Comparison of ENCODE assay signal across 33 cellular contexts in genomic region chr22:27716074-27716473, GRCh38.
"Had no signal": no experiment of that assay in that cellular context is flagged by ENCODE, and none has a peak within 500 bp of the region (broad histone marks: within the 10 kb centered on the region; RNA-seq: fewer than 3 reads in every experiment).

No MANE protein-coding gene starts in this region.

- H3K27ac ChIP-seq: ascending aorta, breast epithelium, coronary artery, WERI-Rb-1 had no signal

- H3K27ac Mint-ChIP-seq: activated CD4-positive, alpha-beta memory T cell treated with anti-CD3 and anti-CD28 coated beads for 36 hours; activated CD4-positive, alpha-beta T cell treated with anti-CD3 and anti-CD28 coated beads for 36 hours; activated CD4-positive, alpha-beta T cell treated with anti-CD3 and anti-CD28 coated beads, Interleukin-2, amount 10 ng/mL, durations not matched to agents 24 days and 14 days; activated CD8-positive, alpha-beta memory T cell treated with anti-CD3 and anti-CD28 coated beads, Interleukin-2, amount 10 ng/mL, durations not matched to agents 7 days and 5 days; activated CD8-positive, alpha-beta T cell treated with anti-CD3 and anti-CD28 coated beads, Interleukin-2, amount 10 ng/mL, durations not matched to agents 7 days and 5 days; activated naive CD4-positive, alpha-beta T cell treated with anti-CD3 and anti-CD28 coated beads for 36 hours; activated naive CD4-positive, alpha-beta T cell treated with anti-CD3 and anti-CD28 coated beads, Interleukin-2, amount 50 U/mL, for 24 hours; activated naive CD8-positive, alpha-beta T cell treated with anti-CD3 and anti-CD28 coated beads, Interleukin-2, amount 10 ng/mL, durations not matched to agents 7 days and 5 days; activated T-helper 1 cell treated with anti-CD3 and anti-CD28 coated beads, Interleukin-12 subunit alpha, Interleukin-12 subunit beta, Interleukin-2, Interleukin-4 antibody, amounts not matched to agents 30 ng/mL and 10 ng/mL and 1 ng/mL, durations not matched to agents 14 hours and 24 hours and 36 hours; activated T-helper 2 cell treated with anti-CD3 and anti-CD28 coated beads, Interferon-gamma antibody, Interleukin-2, Interleukin-4, amounts not matched to agents 10 μg/mL and 5 μg/mL and 100 μg/mL, durations not matched to agents 14 hours and 24 hours and 36 hours; endodermal cell; T-helper 17 cell; T-helper 2 cell treated with Interferon-gamma antibody and Interleukin-4, amounts not matched to agents 5 μg/mL and 100 μg/mL, for 36 hours had no signal

- H3K36me3 Mint-ChIP-seq: activated CD4-positive, alpha-beta memory T cell treated with anti-CD3 and anti-CD28 coated beads for 36 hours; activated CD8-positive, alpha-beta memory T cell treated with anti-CD3 and anti-CD28 coated beads, Interleukin-2, amount 10 ng/mL, durations not matched to agents 7 days and 5 days; activated naive CD4-positive, alpha-beta T cell treated with anti-CD3 and anti-CD28 coated beads, Interleukin-2, amount 50 U/mL, for 24 hours; activated naive CD8-positive, alpha-beta T cell treated with anti-CD3 and anti-CD28 coated beads, Interleukin-2, amount 10 ng/mL, durations not matched to agents 7 days and 5 days; brain had no signal

- H3K4me3 Mint-ChIP-seq: activated CD4-positive, alpha-beta memory T cell treated with anti-CD3 and anti-CD28 coated beads for 36 hours; activated CD4-positive, alpha-beta T cell treated with anti-CD3 and anti-CD28 coated beads for 36 hours; activated CD4-positive, alpha-beta T cell treated with anti-CD3 and anti-CD28 coated beads, Interleukin-2, amount 10 ng/mL, durations not matched to agents 24 days and 14 days; activated CD8-positive, alpha-beta memory T cell treated with anti-CD3 and anti-CD28 coated beads, Interleukin-2, amount 10 ng/mL, durations not matched to agents 7 days and 5 days; activated CD8-positive, alpha-beta T cell treated with anti-CD3 and anti-CD28 coated beads, Interleukin-2, amount 10 ng/mL, durations not matched to agents 7 days and 5 days; activated naive CD4-positive, alpha-beta T cell treated with anti-CD3 and anti-CD28 coated beads for 36 hours; activated naive CD4-positive, alpha-beta T cell treated with anti-CD3 and anti-CD28 coated beads, Interleukin-2, amount 50 U/mL, for 24 hours; activated naive CD8-positive, alpha-beta T cell treated with anti-CD3 and anti-CD28 coated beads, Interleukin-2, amount 10 ng/mL, durations not matched to agents 7 days and 5 days; activated T-helper 1 cell treated with anti-CD3 and anti-CD28 coated beads, Interleukin-12 subunit alpha, Interleukin-12 subunit beta, Interleukin-2, Interleukin-4 antibody, amounts not matched to agents 30 ng/mL and 10 ng/mL and 1 ng/mL, durations not matched to agents 14 hours and 24 hours and 36 hours; brain; central memory CD8-positive, alpha-beta T cell; dendritic cell treated with granulocyte-macrophage colony-stimulating factor and Interleukin-4, amounts not matched to agents 40 ng/mL and 50 ng/mL, for 4 days; endodermal cell; T-helper 17 cell; T-helper 2 cell treated with Interferon-gamma antibody and Interleukin-4, amounts not matched to agents 5 μg/mL and 100 μg/mL, for 36 hours had no signal

- H3K9me3 Mint-ChIP-seq: activated CD4-positive, alpha-beta T cell treated with anti-CD3 and anti-CD28 coated beads, Interleukin-2, amount 10 ng/mL, durations not matched to agents 24 days and 14 days; activated naive CD4-positive, alpha-beta T cell treated with anti-CD3 and anti-CD28 coated beads for 36 hours; activated naive CD4-positive, alpha-beta T cell treated with anti-CD3 and anti-CD28 coated beads, Interleukin-2, amount 50 U/mL, for 24 hours; activated naive CD8-positive, alpha-beta T cell treated with anti-CD3 and anti-CD28 coated beads, Interleukin-2, amount 10 ng/mL, durations not matched to agents 7 days and 5 days; activated T-helper 1 cell treated with anti-CD3 and anti-CD28 coated beads, Interleukin-12 subunit alpha, Interleukin-12 subunit beta, Interleukin-2, Interleukin-4 antibody, amounts not matched to agents 30 ng/mL and 10 ng/mL and 1 ng/mL, durations not matched to agents 14 hours and 24 hours and 36 hours; activated T-helper 2 cell treated with anti-CD3 and anti-CD28 coated beads, Interferon-gamma antibody, Interleukin-2, Interleukin-4, amounts not matched to agents 10 μg/mL and 5 μg/mL and 100 μg/mL, durations not matched to agents 14 hours and 24 hours and 36 hours; central memory CD8-positive, alpha-beta T cell; dendritic cell treated with granulocyte-macrophage colony-stimulating factor and Interleukin-4, amounts not matched to agents 40 ng/mL and 50 ng/mL, for 4 days; T-helper 2 cell treated with Interferon-gamma antibody and Interleukin-4, amounts not matched to agents 5 μg/mL and 100 μg/mL, for 36 hours had no signal

- H3K4me3 ChIP-seq: ascending aorta, breast epithelium, coronary artery had no signal

- H3K9me3 ChIP-seq: ascending aorta had no signal

- DNase-seq: activated CD4-positive, alpha-beta memory T cell treated with anti-CD3 and anti-CD28 coated beads for 36 hours; activated CD4-positive, alpha-beta T cell treated with anti-CD3 and anti-CD28 coated beads for 36 hours; activated CD4-positive, alpha-beta T cell treated with anti-CD3 and anti-CD28 coated beads, Interleukin-2, amount 10 ng/mL, durations not matched to agents 24 days and 14 days; activated CD4-positive, CD25-positive, alpha-beta regulatory T cell; activated CD4-positive, CD25-positive, alpha-beta regulatory T cell treated with anti-CD3 and anti-CD28 coated beads, Interleukin-2, amount 50 U/mL, for 72 hours; activated CD8-positive, alpha-beta memory T cell treated with anti-CD3 and anti-CD28 coated beads, Interleukin-2, amount 10 ng/mL, durations not matched to agents 7 days and 5 days; activated CD8-positive, alpha-beta memory T cell treated with anti-CD3 and anti-CD28 coated beads, Interleukin-2, amount 50 U/mL, for 4 hours; activated CD8-positive, alpha-beta T cell treated with anti-CD3 and anti-CD28 coated beads, Interleukin-2, amount 10 ng/mL, durations not matched to agents 7 days and 5 days; activated effector memory CD4-positive, alpha-beta T cell treated with anti-CD3 and anti-CD28 coated beads, Interleukin-2, amount 50 U/mL, for 16 hours; activated naive CD4-positive, alpha-beta T cell treated with anti-CD3 and anti-CD28 coated beads for 36 hours; activated naive CD8-positive, alpha-beta T cell treated with anti-CD3 and anti-CD28 coated beads, Interleukin-2, amount 10 ng/mL, durations not matched to agents 7 days and 5 days; activated T-cell treated with anti-CD3 and anti-CD28 coated beads, Interleukin-2, amount 50 U/mL, for 1 hour; activated T-cell treated with anti-CD3 and anti-CD28 coated beads, Interleukin-2, amount 50 U/mL, for 48 hours; dorsolateral prefrontal cortex; effector memory CD4-positive, alpha-beta T cell; endodermal cell; foreskin fibroblast; head of caudate nucleus; T-helper 1 cell; T-helper 17 cell; T1000; WERI-Rb-1 had no signal

- H3K36me3 ChIP-seq: ascending aorta, breast epithelium, WERI-Rb-1 had no signal

- ATAC-seq: activated CD4-positive, alpha-beta T cell treated with anti-CD3 and anti-CD28 coated beads for 36 hours; activated CD8-positive, alpha-beta memory T cell treated with anti-CD3 and anti-CD28 coated beads, Interleukin-2, amount 10 ng/mL, durations not matched to agents 7 days and 5 days; activated CD8-positive, alpha-beta T cell treated with anti-CD3 and anti-CD28 coated beads, Interleukin-2, amount 10 ng/mL, durations not matched to agents 7 days and 5 days; esophagus mucosa; T-helper 17 cell had no signal

- H3K4me1 ChIP-seq: breast epithelium had no signal

- H3K27me3 ChIP-seq: ascending aorta had no signal

- H3K4me1 Mint-ChIP-seq: activated CD4-positive, alpha-beta T cell treated with anti-CD3 and anti-CD28 coated beads for 36 hours; activated CD4-positive, alpha-beta T cell treated with anti-CD3 and anti-CD28 coated beads, Interleukin-2, amount 10 ng/mL, durations not matched to agents 24 days and 14 days; activated CD8-positive, alpha-beta memory T cell treated with anti-CD3 and anti-CD28 coated beads, Interleukin-2, amount 10 ng/mL, durations not matched to agents 7 days and 5 days; activated naive CD4-positive, alpha-beta T cell treated with anti-CD3 and anti-CD28 coated beads, Interleukin-2, amount 50 U/mL, for 24 hours; activated naive CD8-positive, alpha-beta T cell treated with anti-CD3 and anti-CD28 coated beads, Interleukin-2, amount 10 ng/mL, durations not matched to agents 7 days and 5 days; central memory CD8-positive, alpha-beta T cell; T-helper 17 cell had no signal

- H3K27me3 Mint-ChIP-seq: activated CD4-positive, alpha-beta T cell treated with anti-CD3 and anti-CD28 coated beads, Interleukin-2, amount 10 ng/mL, durations not matched to agents 24 days and 14 days; activated CD8-positive, alpha-beta memory T cell treated with anti-CD3 and anti-CD28 coated beads, Interleukin-2, amount 10 ng/mL, durations not matched to agents 7 days and 5 days; dendritic cell treated with granulocyte-macrophage colony-stimulating factor and Interleukin-4, amounts not matched to agents 40 ng/mL and 50 ng/mL, for 4 days had no signal
